Comparison of ENCODE assay signal across 8 cellular contexts in genomic region chr15:65791335-65792129, GRCh38. TPM values are rescaled to one million over a fixed set of nuclear protein-coding genes. Genes with fewer than 3 reads are reported as not detected.
DNase-seq lines count a peak whose midpoint lies in the region; ATAC-seq and TF ChIP-seq lines count a peak whose summit lies in the region.

No MANE protein-coding gene starts in this region.

- H3K36me3 Mint-ChIP-seq in activated naive CD8-positive, alpha-beta T cell treated with anti-CD3 and anti-CD28 coated beads, Interleukin-2, amount 50 U/mL, for 24 hours (ENCODE audit: low read depth) = peaks cover 18% of the 10 kb centered on the region

- peak overlapping the region; percentile 67 for H3K27ac Mint-ChIP-seq in activated naive CD8-positive, alpha-beta T cell treated with anti-CD3 and anti-CD28 coated beads, Interleukin-2, amount 50 U/mL, for 24 hours

- intact Hi-C loops in heart right ventricle (cut with DNase I) = loop anchor here in 6 of 10 donors (1.0 to 5.0 kb wide), 5 partner anchors 41 to 77 kb away; partner anchors contain the start of gene RAB11A (in 4 of the 6)

- H3K4me3 ChIP-seq in GM08714 (ENCODE audit: low read length) = peak overlapping the region; percentile 99
- peak overlapping the region; percentile 73 to 97 (median 92) for H3K4me3 ChIP-seq in heart right ventricle

- peak overlapping the region; percentile 85 for H3K4me3 Mint-ChIP-seq in activated naive CD8-positive, alpha-beta T cell treated with anti-CD3 and anti-CD28 coated beads, Interleukin-2, amount 50 U/mL, for 24 hours

- no peaks in the 10 kb centered on the region for H3K27me3 ChIP-seq in heart right ventricle

- no peaks in the 10 kb centered on the region for H3K36me3 ChIP-seq in heart right ventricle

- ATAC-seq in HG03045 (IDR thresholded peaks at IDR 0.05; ENCODE audit: unreplicated experiment) (peak; percentile 1), heart right ventricle (peak; percentile 24 to 74 (median 46)), HG02852 (IDR thresholded peaks at IDR 0.05; ENCODE audit: unreplicated experiment) (no peak)
- ATAC-seq in activated naive CD8-positive, alpha-beta T cell treated with anti-CD3 and anti-CD28 coated beads, Interleukin-2, amount 50 U/mL, for 24 hours = peak; percentile 18

- peak in 1 of 9 donors; percentile 13 for TF ChIP-seq CTCF in heart right ventricle (IDR thresholded peaks at IDR 0.05)

- peak overlapping the region; percentile 85 to 99 (median 96) for H3K27ac ChIP-seq in heart right ventricle

- DNase-seq in RPMI8226 (peak; percentile 73), heart right ventricle (peak; percentile 50 to 70), pons (ENCODE audit: low spot score) (peak; percentile 70), NCI-H2029 treated with DMSO at 0.1 percent for 48 hours (lab: John Stamatoyannopoulos, UW) (no peak)
- DNase-seq in activated naive CD8-positive, alpha-beta T cell treated with anti-CD3 and anti-CD28 coated beads, Interleukin-2, amount 50 U/mL, for 24 hours = peak; percentile 61

- H3K9me3 Mint-ChIP-seq in activated naive CD8-positive, alpha-beta T cell treated with anti-CD3 and anti-CD28 coated beads, Interleukin-2, amount 50 U/mL, for 24 hours = no peaks in the 10 kb centered on the region

- H3K4me1 Mint-ChIP-seq in activated naive CD8-positive, alpha-beta T cell treated with anti-CD3 and anti-CD28 coated beads, Interleukin-2, amount 50 U/mL, for 24 hours = peaks cover 71% of the 10 kb centered on the region

- WGBS in heart right ventricle, 2 donors = 0 to 1% methylated on average over 69 of the region's 69 CpGs

- H3K4me1 ChIP-seq in heart right ventricle = peaks cover 0 to 58% (median 24%) of the 10 kb centered on the region in 9 donors

- no peaks in the 10 kb centered on the region for H3K27me3 Mint-ChIP-seq in activated naive CD8-positive, alpha-beta T cell treated with anti-CD3 and anti-CD28 coated beads, Interleukin-2, amount 50 U/mL, for 24 hours

- no peaks in the 10 kb centered on the region for H3K9me3 ChIP-seq in heart right ventricle

RNA-seq across cellular contexts. Expression of gene DENND4A, which starts 0.6 kb away (rescaled TPM):
- 10 to 100 TPM; 12.4 to 23.8 (median 16.9) TPM for total RNA-seq in heart right ventricle
- 1 to 10 TPM; 3.2 to 5.0 TPM for polyA plus RNA-seq in heart right ventricle
